In genomic region chr2:173831312-173832229, GRCh38 we compare ENCODE assay signal across 11 cellular contexts.
DNase-seq lines count a peak whose midpoint lies in the region; ATAC-seq and TF ChIP-seq lines count a peak whose summit lies in the region.
"Had no signal": no experiment of that assay in that cellular context is flagged by ENCODE, and none has a peak within 500 bp of the region (broad histone marks: within the 10 kb centered on the region; RNA-seq: fewer than 3 reads in every experiment).

No MANE protein-coding gene starts in this region.

- TF ChIP-seq CTCF in cardiac fibroblast (IDR thresholded peaks at IDR 0.05; ENCODE audit: low read depth, low read length) (no peak), gastrocnemius medialis (IDR thresholded peaks at IDR 0.05 in 4 of 5, conservative IDR thresholded peaks at IDR 0.05 in 1 of 5) (no peak)

- in situ Hi-C loops in gastrocnemius medialis (cut with MboI; ENCODE audit: low sequenced_read_pairs in 4 of 4), result no loop called here

- H3K27ac ChIP-seq in gastrocnemius medialis, result no peak overlapping the region

- intact Hi-C loops in gastrocnemius medialis (cut with DNase I; ENCODE audit: low total_unique reads), result no loop called here

- H3K4me3 ChIP-seq in cardiac fibroblast (replicated peaks in 1 of 2; ENCODE audit: low read depth in 2 of 2, low read length in 2 of 2) (no peak overlapping the region), gastrocnemius medialis (no peak overlapping the region)

- no peaks in the 10 kb centered on the region for H3K4me1 ChIP-seq in gastrocnemius medialis

- no peaks in the 10 kb centered on the region for H3K27me3 ChIP-seq in gastrocnemius medialis

- peak; percentile 35 for DNase-seq in EH (ENCODE audit: low read depth)
- peak; percentile 83 to 87 for DNase-seq in cardiac fibroblast (ENCODE audit: low read depth in 2 of 2)
- peak; percentile 11 for DNase-seq in kidney tubule cell (ENCODE audit: low spot score)
- peak; percentile 19 to 34 for DNase-seq in gastrocnemius medialis
- DNase-seq in epidermal melanocyte (ENCODE audit: insufficient read length, low spot score), result no peak
- no peak for DNase-seq in inferior parietal cortex (ENCODE audit: extremely low spot score)
- no peak for DNase-seq in activated T-cell treated with anti-CD3 and anti-CD28 coated beads, Interleukin-2, amount 50 U/mL, for 48 hours
- DNase-seq in anterior cingulate cortex (lab: John Stamatoyannopoulos, UW), result no peak
- DNase-seq: activated CD8-positive, alpha-beta memory T cell treated with anti-CD3 and anti-CD28 coated beads, Interleukin-2, amount 50 U/mL, for 48 hours; NCI-H510A; SW 1271 had no signal

- peak; percentile 65 to 79 for ATAC-seq in gastrocnemius medialis

- TF ChIP-seq POLR2A in gastrocnemius medialis (IDR thresholded peaks at IDR 0.05), result no peak

- no peaks in the 10 kb centered on the region for H3K9me3 ChIP-seq in gastrocnemius medialis

- H3K36me3 ChIP-seq in gastrocnemius medialis, result no peaks in the 10 kb centered on the region

Comparison
In these comparisons a context has a peak if more than half of its experiments do, and no peak if none do; other contexts are left out.
1. DNase-seq: peak in EH (single experiment), cardiac fibroblast (2 of 2), kidney tubule cell (single experiment) and gastrocnemius medialis (2 of 2); none in epidermal melanocyte (single experiment), inferior parietal cortex (single experiment), activated T-cell treated with anti-CD3 and anti-CD28 coated beads, Interleukin-2, amount 50 U/mL, for 48 hours (0 of 2) and anterior cingulate cortex (0 of 58).